In genomic region chr2:73385486-73386341, GRCh38 we compare ENCODE assay signal across 8 cellular contexts.
DNase-seq lines count a peak whose midpoint lies in the region; ATAC-seq and TF ChIP-seq lines count a peak whose summit lies in the region.

A gene with protein sequence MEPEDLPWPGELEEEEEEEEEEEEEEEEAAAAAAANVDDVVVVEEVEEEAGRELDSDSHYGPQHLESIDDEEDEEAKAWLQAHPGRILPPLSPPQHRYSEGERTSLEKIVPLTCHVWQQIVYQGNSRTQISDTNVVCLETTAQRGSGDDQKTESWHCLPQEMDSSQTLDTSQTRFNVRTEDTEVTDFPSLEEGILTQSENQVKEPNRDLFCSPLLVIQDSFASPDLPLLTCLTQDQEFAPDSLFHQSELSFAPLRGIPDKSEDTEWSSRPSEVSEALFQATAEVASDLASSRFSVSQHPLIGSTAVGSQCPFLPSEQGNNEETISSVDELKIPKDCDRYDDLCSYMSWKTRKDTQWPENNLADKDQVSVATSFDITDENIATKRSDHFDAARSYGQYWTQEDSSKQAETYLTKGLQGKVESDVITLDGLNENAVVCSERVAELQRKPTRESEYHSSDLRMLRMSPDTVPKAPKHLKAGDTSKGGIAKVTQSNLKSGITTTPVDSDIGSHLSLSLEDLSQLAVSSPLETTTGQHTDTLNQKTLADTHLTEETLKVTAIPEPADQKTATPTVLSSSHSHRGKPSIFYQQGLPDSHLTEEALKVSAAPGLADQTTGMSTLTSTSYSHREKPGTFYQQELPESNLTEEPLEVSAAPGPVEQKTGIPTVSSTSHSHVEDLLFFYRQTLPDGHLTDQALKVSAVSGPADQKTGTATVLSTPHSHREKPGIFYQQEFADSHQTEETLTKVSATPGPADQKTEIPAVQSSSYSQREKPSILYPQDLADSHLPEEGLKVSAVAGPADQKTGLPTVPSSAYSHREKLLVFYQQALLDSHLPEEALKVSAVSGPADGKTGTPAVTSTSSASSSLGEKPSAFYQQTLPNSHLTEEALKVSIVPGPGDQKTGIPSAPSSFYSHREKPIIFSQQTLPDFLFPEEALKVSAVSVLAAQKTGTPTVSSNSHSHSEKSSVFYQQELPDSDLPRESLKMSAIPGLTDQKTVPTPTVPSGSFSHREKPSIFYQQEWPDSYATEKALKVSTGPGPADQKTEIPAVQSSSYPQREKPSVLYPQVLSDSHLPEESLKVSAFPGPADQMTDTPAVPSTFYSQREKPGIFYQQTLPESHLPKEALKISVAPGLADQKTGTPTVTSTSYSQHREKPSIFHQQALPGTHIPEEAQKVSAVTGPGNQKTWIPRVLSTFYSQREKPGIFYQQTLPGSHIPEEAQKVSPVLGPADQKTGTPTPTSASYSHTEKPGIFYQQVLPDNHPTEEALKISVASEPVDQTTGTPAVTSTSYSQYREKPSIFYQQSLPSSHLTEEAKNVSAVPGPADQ (N-terminal part only) (plus strand): TSS chr2:73385836. CDS start chr2:73385869, 33 bp downstream.

- peak within 1 kb of the TSS; percentile 87 for H3K27ac ChIP-seq in 22Rv1

- H3K4me3 ChIP-seq in retinal pigment epithelial cell (ENCODE audit: low read length) = peak within 1 kb of the TSS; percentile 76

- TF ChIP-seq CTCF in 22Rv1 (IDR thresholded peaks at IDR 0.05) (no peak; the same call in 1 of the 2 replicates), retinal pigment epithelial cell (conservative IDR thresholded peaks at IDR 0.05; ENCODE audit: low read depth, low read length) (peak; percentile 5)

- DNase-seq in NCI-H2081 treated with DMSO at 0.1 percent for 48 hours (lab: John Stamatoyannopoulos, UW) (peak; percentile 73), T1000 (lab: John Stamatoyannopoulos, UW) (peak; percentile 84), astrocyte of the hippocampus (ENCODE audit: low read depth, low spot score) (peak; percentile 97), hypothalamus (lab: John Stamatoyannopoulos, UW) (peak; percentile 26 to 96 (median 85)), retinal pigment epithelial cell (ENCODE audit: low read depth) (peak; percentile 62)

- ATAC-seq in GM18519 (IDR thresholded peaks at IDR 0.05; ENCODE audit: low FRiP score, unreplicated experiment) = peak; percentile 94
- peak; percentile 90 for ATAC-seq in HG03045 (IDR thresholded peaks at IDR 0.05; ENCODE audit: unreplicated experiment)

Comparison
In these comparisons a context has a peak if more than half of its experiments do, and no peak if none do; other contexts are left out.
1. Peak in every context shown above with its lines: DNase-seq, ATAC-seq, H3K4me3 ChIP-seq and H3K27ac ChIP-seq.